11 cellular contexts compared by ENCODE assay signal in genomic region chr18:10798727-10799435, GRCh38.
DNase-seq lines count a peak whose midpoint lies in the region; ATAC-seq and TF ChIP-seq lines count a peak whose summit lies in the region.
"Had no signal": no experiment of that assay in that cellular context is flagged by ENCODE, and none has a peak within 500 bp of the region (broad histone marks: within the 10 kb centered on the region; RNA-seq: fewer than 3 reads in every experiment).

No MANE protein-coding gene starts in this region.

- H3K4me3 ChIP-seq in RWPE2 (ENCODE audit: severe bottlenecking) (no peak overlapping the region), fibroblast of villous mesenchyme (ENCODE audit: low read depth, low read length) (no peak overlapping the region), urinary bladder (ENCODE audit: low read depth, low read length) (no peak overlapping the region)
- H3K4me3 ChIP-seq: SJSA1 had no signal

- H3K9me3 ChIP-seq in RWPE2 (ENCODE audit: severe bottlenecking) = no peaks in the 10 kb centered on the region
- H3K9me3 ChIP-seq: SJSA1 had no signal

- 51% methylated on average over 6 of the region's 6 CpGs for WGBS in urinary bladder

- DNase-seq in Right ventricle myocardium superior (no peak), cardiac septum (ENCODE audit: low spot score) (no peak), RWPE2 (ENCODE audit: low spot score) (no peak), fibroblast of villous mesenchyme (ENCODE audit: low read depth) (peak; percentile 67), DMS79 (lab: John Stamatoyannopoulos, UW) (no peak), DMS 273 (lab: John Stamatoyannopoulos, UW; ENCODE audit: unreplicated experiment) (no peak), posterior cingulate gyrus (no peak)
- DNase-seq: activated CD4-positive, alpha-beta T cell treated with anti-CD3 and anti-CD28 coated beads, Interleukin-2, amount 10 ng/mL, durations not matched to agents 24 days and 14 days; activated naive CD4-positive, alpha-beta T cell treated with anti-CD3 and anti-CD28 coated beads for 36 hours had no signal

- no peaks in the 10 kb centered on the region for H3K27me3 ChIP-seq in RWPE2 (ENCODE audit: insufficient read depth, poor library complexity, severe bottlenecking)
- H3K27me3 ChIP-seq: SJSA1 had no signal

- H3K36me3 ChIP-seq in RWPE2 (ENCODE audit: low read depth) (no peaks in the 10 kb centered on the region), urinary bladder (ENCODE audit: insufficient read depth) (no peaks in the 10 kb centered on the region)
- H3K36me3 ChIP-seq: SJSA1 had no signal

- no peak for TF ChIP-seq CTCF in RWPE2 (IDR thresholded peaks at IDR 0.05; ENCODE audit: poor library complexity, severe bottlenecking)
- TF ChIP-seq CTCF in fibroblast of villous mesenchyme (IDR thresholded peaks at IDR 0.05; ENCODE audit: insufficient read depth, low read depth, low read length) = no peak

- intact Hi-C loops in Right ventricle myocardium superior (cut with DNase I) (no loop called here), cardiac septum (cut with DNase I) (no loop called here), posterior cingulate gyrus (cut with DNase I) (no loop called here)

- ATAC-seq in Right ventricle myocardium superior (ENCODE audit: poor library complexity) (peak; percentile 46), RWPE2 (ENCODE audit: low read depth) (peak; percentile 86)

- H3K4me1 ChIP-seq in RWPE2 (ENCODE audit: insufficient read depth, poor library complexity, severe bottlenecking) (peaks cover 8% of the 10 kb centered on the region), urinary bladder (ENCODE audit: insufficient read depth) (no peaks in the 10 kb centered on the region)

- H3K27ac ChIP-seq in RWPE2 (ENCODE audit: poor library complexity, severe bottlenecking) (no peak overlapping the region), urinary bladder (ENCODE audit: low read depth) (peak overlapping the region; percentile 50)
- H3K27ac ChIP-seq: SJSA1 had no signal
